In the genomic region with DNA sequence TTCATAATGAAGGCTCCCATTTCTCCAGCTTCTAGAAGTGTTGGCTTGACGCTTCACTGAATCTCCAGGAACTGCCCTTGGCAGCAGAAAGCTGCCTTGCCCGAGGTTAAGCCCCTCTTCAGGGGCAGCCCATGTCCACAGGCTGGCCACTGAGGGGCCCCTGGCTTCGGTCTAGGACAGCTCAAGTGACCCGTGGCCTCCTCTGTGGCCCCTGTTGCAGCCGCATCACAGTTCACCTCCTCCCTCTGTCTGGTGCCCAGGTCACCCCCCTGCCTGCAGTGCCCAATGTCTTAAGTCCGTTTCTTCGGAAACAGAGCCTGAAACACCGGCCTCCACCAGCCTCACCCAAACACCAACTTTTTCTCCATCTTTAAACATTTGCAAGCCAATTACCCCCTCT, we compare ENCODE assay signal across 2 cellular contexts.
TF ChIP-seq lines count a peak whose summit lies in the region.

No MANE protein-coding gene starts in this region.

TF ChIP-seq in HCT116, 20 proteins besides CTCF, POLR2A, EP300 and RAD21:
- TF ChIP-seq CEBPB (IDR thresholded peaks at IDR 0.05; ENCODE audit: low read depth) (no peak), ELF1 (IDR thresholded peaks at IDR 0.05; ENCODE audit: borderline replicate concordance, low read depth) (no peak), CBX3 (IDR thresholded peaks at IDR 0.05; ENCODE audit: low read depth) (no peak), TCF7L2 (IDR thresholded peaks at IDR 0.05; ENCODE audit: borderline replicate concordance, extremely low read depth, insufficient read depth, insufficient read length) (no peak), EZH2phosphoT487 (IDR thresholded peaks at IDR 0.05; ENCODE audit: borderline replicate concordance) (no peak), ZBTB33 (IDR thresholded peaks at IDR 0.05; ENCODE audit: extremely low read depth, insufficient replicate concordance, low read length) (no peak), SIN3A (IDR thresholded peaks at IDR 0.05; ENCODE audit: low read depth) (no peak), YY1 (IDR thresholded peaks at IDR 0.05; ENCODE audit: extremely low read depth, insufficient replicate concordance, low read depth, low read length) (no peak), FOSL1 (IDR thresholded peaks at IDR 0.05; ENCODE audit: low read depth) (no peak)
- TF ChIP-seq, protein P1, sequence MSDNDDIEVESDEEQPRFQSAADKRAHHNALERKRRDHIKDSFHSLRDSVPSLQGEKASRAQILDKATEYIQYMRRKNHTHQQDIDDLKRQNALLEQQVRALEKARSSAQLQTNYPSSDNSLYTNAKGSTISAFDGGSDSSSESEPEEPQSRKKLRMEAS (IDR thresholded peaks at IDR 0.05), result no peak
- TF ChIP-seq, protein P2, sequence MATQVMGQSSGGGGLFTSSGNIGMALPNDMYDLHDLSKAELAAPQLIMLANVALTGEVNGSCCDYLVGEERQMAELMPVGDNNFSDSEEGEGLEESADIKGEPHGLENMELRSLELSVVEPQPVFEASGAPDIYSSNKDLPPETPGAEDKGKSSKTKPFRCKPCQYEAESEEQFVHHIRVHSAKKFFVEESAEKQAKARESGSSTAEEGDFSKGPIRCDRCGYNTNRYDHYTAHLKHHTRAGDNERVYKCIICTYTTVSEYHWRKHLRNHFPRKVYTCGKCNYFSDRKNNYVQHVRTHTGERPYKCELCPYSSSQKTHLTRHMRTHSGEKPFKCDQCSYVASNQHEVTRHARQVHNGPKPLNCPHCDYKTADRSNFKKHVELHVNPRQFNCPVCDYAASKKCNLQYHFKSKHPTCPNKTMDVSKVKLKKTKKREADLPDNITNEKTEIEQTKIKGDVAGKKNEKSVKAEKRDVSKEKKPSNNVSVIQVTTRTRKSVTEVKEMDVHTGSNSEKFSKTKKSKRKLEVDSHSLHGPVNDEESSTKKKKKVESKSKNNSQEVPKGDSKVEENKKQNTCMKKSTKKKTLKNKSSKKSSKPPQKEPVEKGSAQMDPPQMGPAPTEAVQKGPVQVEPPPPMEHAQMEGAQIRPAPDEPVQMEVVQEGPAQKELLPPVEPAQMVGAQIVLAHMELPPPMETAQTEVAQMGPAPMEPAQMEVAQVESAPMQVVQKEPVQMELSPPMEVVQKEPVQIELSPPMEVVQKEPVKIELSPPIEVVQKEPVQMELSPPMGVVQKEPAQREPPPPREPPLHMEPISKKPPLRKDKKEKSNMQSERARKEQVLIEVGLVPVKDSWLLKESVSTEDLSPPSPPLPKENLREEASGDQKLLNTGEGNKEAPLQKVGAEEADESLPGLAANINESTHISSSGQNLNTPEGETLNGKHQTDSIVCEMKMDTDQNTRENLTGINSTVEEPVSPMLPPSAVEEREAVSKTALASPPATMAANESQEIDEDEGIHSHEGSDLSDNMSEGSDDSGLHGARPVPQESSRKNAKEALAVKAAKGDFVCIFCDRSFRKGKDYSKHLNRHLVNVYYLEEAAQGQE (IDR thresholded peaks at IDR 0.05; ENCODE audit: low read depth), result no peak

TF ChIP-seq in H1, 55 proteins besides CTCF, POLR2A, EP300 and RAD21:
- TF ChIP-seq TCF12 (IDR thresholded peaks at IDR 0.05; ENCODE audit: low read depth, low read length) (no peak), CTBP2 (IDR thresholded peaks at IDR 0.05; ENCODE audit: borderline replicate concordance, insufficient read depth, insufficient read length, low read length) (no peak), SIX5 (IDR thresholded peaks at IDR 0.05; ENCODE audit: low read depth, low read length) (no peak), ASH2L (IDR thresholded peaks at IDR 0.05; ENCODE audit: low read length) (no peak), RNF2 (IDR thresholded peaks at IDR 0.05; ENCODE audit: borderline replicate concordance, low read depth, low read length, missing control alignments, poor library complexity, severe bottlenecking) (no peak), PHF8 (conservative IDR thresholded peaks at IDR 0.05; ENCODE audit: low read depth, low read length) (no peak), CBX8 (IDR thresholded peaks at IDR 0.05; ENCODE audit: borderline replicate concordance, low read depth, low read length) (no peak)
